In the genomic region with DNA sequence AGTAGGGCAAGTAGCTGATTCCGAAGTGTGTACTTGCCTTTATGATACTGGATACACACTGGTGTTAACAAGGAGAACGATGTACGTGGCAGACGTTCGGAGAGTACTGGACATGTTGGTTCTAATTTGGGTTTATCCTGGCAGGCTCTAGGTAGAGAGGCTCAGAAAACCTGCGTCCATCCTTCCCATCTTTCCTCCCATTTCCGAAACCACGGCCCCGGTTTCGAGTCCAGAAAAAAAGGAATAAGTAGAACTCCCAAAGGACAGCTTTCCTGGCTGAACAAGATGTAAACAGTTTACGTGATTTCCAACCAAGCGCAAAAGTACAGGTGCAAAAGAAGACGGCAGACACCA, we compare ENCODE assay signal across 8 cellular contexts. TPM values are rescaled to one million over a fixed set of nuclear protein-coding genes. Genes with fewer than 3 reads are reported as not detected.
A peak's percentile ranks its signal among the peaks of the same experiment; 100 is the strongest.
DNase-seq lines count a peak whose midpoint lies in the region; ATAC-seq and TF ChIP-seq lines count a peak whose summit lies in the region.

No MANE protein-coding gene starts in this region.

- in situ Hi-C loops in gastrocnemius medialis (cut with MboI; ENCODE audit: low sequenced_read_pairs in 4 of 4), result no loop called here

- peaks cover 30 to 34% (median 32%) of the 10 kb centered on the region in 3 donors for H3K4me1 Mint-ChIP-seq in T-cell

- no peak for TF ChIP-seq POLR2A in gastrocnemius medialis (IDR thresholded peaks at IDR 0.05)

- CTCF ChIA-PET in T-cell (lab: Charles Lee), result interaction anchor here in 1 of 2 donors (0.8 to 1.1 kb wide), 2 partner anchors 22 to 27 kb away, joined by 3 to 4 read pairs; no protein-coding TSS in a partner anchor

- H3K4me1 ChIP-seq in gastrocnemius medialis, result peaks cover 43 to 45% of the 10 kb centered on the region in 2 donors

- H3K27me3 ChIP-seq in gastrocnemius medialis, result no peaks in the 10 kb centered on the region

- intact Hi-C loops in Right ventricle myocardium superior (cut with DNase I), result no loop called here
- intact Hi-C loops in gastrocnemius medialis (cut with DNase I; ENCODE audit: low total_unique reads), result loop anchor here (1.0 to 5.0 kb wide), 2 partner anchors 55 to 587 kb away; partner anchors contain the start of gene TMEM33
- intact Hi-C loops in posterior vena cava (cut with DNase I), result no loop called here

- peak overlapping the region; percentile 91 to 98 (median 94) for H3K4me3 ChIP-seq in gastrocnemius medialis

- H3K4me3 Mint-ChIP-seq in T-cell, result peak overlapping the region; percentile 86 to 98 (median 97)

- no peaks in the 10 kb centered on the region for H3K9me3 Mint-ChIP-seq in T-cell

- no peaks in the 10 kb centered on the region for H3K27me3 Mint-ChIP-seq in T-cell

- H3K36me3 ChIP-seq in gastrocnemius medialis, result no peaks in the 10 kb centered on the region

- no peak for TF ChIP-seq CTCF in gastrocnemius medialis (IDR thresholded peaks at IDR 0.05 in 4 of 5, conservative IDR thresholded peaks at IDR 0.05 in 1 of 5)

- DNase-seq in T-cell, result peak in 2 of 34 experiments; percentile 1 to 5
- DNase-seq in Right ventricle myocardium superior, result no peak
- DNase-seq in gastrocnemius medialis, result no peak
- DNase-seq in NCI-H1694 treated with DMSO at 0.1 percent for 48 hours (lab: John Stamatoyannopoulos, UW), result no peak
- no peak for DNase-seq in posterior vena cava (ENCODE audit: low spot score)
- DNase-seq in pons (ENCODE audit: low spot score), result no peak

- H3K9me3 ChIP-seq in gastrocnemius medialis, result no peaks in the 10 kb centered on the region

- H3K36me3 Mint-ChIP-seq in T-cell, result no peaks in the 10 kb centered on the region

- H3K27ac ChIP-seq in gastrocnemius medialis, result peak overlapping the region; percentile 81 to 90 (median 86)

- H3K27ac Mint-ChIP-seq in T-cell, result peak overlapping the region; percentile 96

- POLR2A ChIA-PET in T-cell (lab: Charles Lee), result interaction anchor here (0.7 to 1.0 kb wide), 2 partner anchors 9 to 54 kb away, joined by 3 read pairs; no protein-coding TSS in a partner anchor

- ATAC-seq in GM19043 (IDR thresholded peaks at IDR 0.05; ENCODE audit: low read depth, unreplicated experiment) (peak; percentile 16), HG02884 (IDR thresholded peaks at IDR 0.05; ENCODE audit: unreplicated experiment) (peak; percentile 13), T-cell (replicated peaks in 1 of 4) (peak; percentile 8 to 25 (median 17)), Right ventricle myocardium superior (ENCODE audit: poor library complexity) (peak; percentile 38), gastrocnemius medialis (peak; percentile 19 to 23)

RNA-seq across cellular contexts. Expression of gene SLC30A9, which starts 0.3 kb away (rescaled TPM):
- total RNA-seq in T-cell, result 10 to 100 TPM; 25.5 to 27.8 (median 25.9) TPM
- 72.2 TPM for total RNA-seq in Right ventricle myocardium superior
- 10 to 100 TPM; 24.5 to 35.6 (median 27.3) TPM for total RNA-seq in gastrocnemius medialis
- total RNA-seq in posterior vena cava, result 10 to 100 TPM; 42.1 to 47.4 TPM

RNA-seq across cellular contexts. Expression of gene DCAF4L1, which starts 8.4 kb away (rescaled TPM):
- under 1 TPM; 0.10 to 0.55 (median 0.37) TPM for total RNA-seq in T-cell
- 0.19 TPM for total RNA-seq in Right ventricle myocardium superior
- total RNA-seq in gastrocnemius medialis, result 1 to 10 TPM in 2 of 4 donors, under 1 TPM in 2; 0.20 to 1.7 (median 0.70) TPM
- total RNA-seq in posterior vena cava, result under 1 TPM; 0.28 to 0.33 TPM

RNA-seq across cellular contexts. Expression of gene TMEM33, which starts 54.8 kb away (rescaled TPM):
- 10 to 100 TPM; 24.6 to 39.4 (median 35.6) TPM for total RNA-seq in T-cell
- total RNA-seq in Right ventricle myocardium superior, result 19.6 TPM
- 10 to 100 TPM; 20.6 to 29.3 (median 26.4) TPM for total RNA-seq in gastrocnemius medialis
- 10 to 100 TPM; 34.7 to 35.7 TPM for total RNA-seq in posterior vena cava
